9 cellular contexts compared by ENCODE assay signal in genomic region chr18:13576598-13576997, GRCh38.
DNase-seq lines count a peak whose midpoint lies in the region; ATAC-seq and TF ChIP-seq lines count a peak whose summit lies in the region.
"Had no signal": no experiment of that assay in that cellular context is flagged by ENCODE, and none has a peak within 500 bp of the region (broad histone marks: within the 10 kb centered on the region; RNA-seq: fewer than 3 reads in every experiment).

No MANE protein-coding gene starts in this region.

- no peaks in the 10 kb centered on the region for H3K36me3 Mint-ChIP-seq in stimulated activated naive CD8-positive, alpha-beta T cell treated with anti-CD3 and anti-CD28 coated beads, Interleukin-15, Interleukin-2, amounts not matched to agents 100 ng/mL and 50 ng/mL, for 24 hours (ENCODE audit: low read depth)
- peaks cover 6% of the 10 kb centered on the region for H3K36me3 Mint-ChIP-seq in activated T-helper 1 cell treated with anti-CD3 and anti-CD28 coated beads, Interleukin-12 subunit alpha, Interleukin-12 subunit beta, Interleukin-2, Interleukin-4 antibody, amounts not matched to agents 30 ng/mL and 10 ng/mL and 1 ng/mL, durations not matched to agents 14 hours and 24 hours and 36 hours (ENCODE audit: low read depth)
- H3K36me3 Mint-ChIP-seq in H9 (ENCODE audit: insufficient read depth in 1 of 3, low read depth in 3 of 3): no peaks in the 10 kb centered on the region; a peak in 1 of 7 replicates

- no peak for TF ChIP-seq CTCF in vagina (IDR thresholded peaks at IDR 0.05)
- TF ChIP-seq CTCF in A673 (conservative IDR thresholded peaks at IDR 0.05; ENCODE audit: low read depth, low read length): no peak
- TF ChIP-seq CTCF in H9 (conservative IDR thresholded peaks at IDR 0.05): no peak
- TF ChIP-seq CTCF in GM13976 (IDR thresholded peaks at IDR 0.05; ENCODE audit: borderline replicate concordance, control extremely low read depth, extremely low read depth, insufficient read depth, missing control alignments): no peak

- no peak for DNase-seq in stimulated activated naive CD8-positive, alpha-beta T cell treated with anti-CD3 and anti-CD28 coated beads, Interleukin-15, Interleukin-2, amounts not matched to agents 100 U/mL and 50 U/mL, for 24 hours
- DNase-seq in activated T-helper 1 cell treated with anti-CD3 and anti-CD28 coated beads, Interleukin-12 subunit alpha, Interleukin-12 subunit beta, Interleukin-2, Interleukin-4 antibody, amounts not matched to agents 30 ng/mL and 10 ng/mL and 1 ng/mL, durations not matched to agents 14 hours and 24 hours and 36 hours (ENCODE audit: low spot score): no peak
- DNase-seq in vagina (ENCODE audit: extremely low spot score in 2 of 2) (no peak), A673 (ENCODE audit: low spot score) (no peak), H9 (no peak), GM13976 (ENCODE audit: low spot score) (no peak)
- DNase-seq: T1000 had no signal

- no peak overlapping the region for H3K4me2 ChIP-seq in H9 (ENCODE audit: insufficient read depth, insufficient read length, low read length)

- H2BK120ac ChIP-seq in H9 (ENCODE audit: low read depth, low read length, poor library complexity, severe bottlenecking): no peak overlapping the region

- H3T11ph ChIP-seq in H9 (ENCODE audit: low read length): no peak overlapping the region

- H2BK20ac ChIP-seq in H9 (ENCODE audit: low read depth, low read length, poor library complexity, severe bottlenecking): no peak overlapping the region

- no CpG with 5 or more reads among the region's 6 CpGs for WGBS in H9 (ENCODE audit: extremely low coverage, insufficient read length, low lambda C conversion rate)

- H3K4me1 ChIP-seq in vagina (peaks cover 25% of the 10 kb centered on the region), A673 (ENCODE audit: insufficient read depth, low read length, poor library complexity, severe bottlenecking) (no peaks in the 10 kb centered on the region), H9 (ENCODE audit: insufficient read depth, low read length) (no peaks in the 10 kb centered on the region)

- no peak overlapping the region for H3K4ac ChIP-seq in H9 (ENCODE audit: low read depth, low read length)

- H3K27me3 ChIP-seq in vagina: no peaks in the 10 kb centered on the region
- no peaks in the 10 kb centered on the region for H3K27me3 ChIP-seq in A673 (replicated peaks; ENCODE audit: insufficient read depth, low read depth, low read length, poor library complexity)
- no peaks in the 10 kb centered on the region for H3K27me3 ChIP-seq in H9 (ENCODE audit: insufficient read depth, low read length)

- no peaks in the 10 kb centered on the region for H3K9me3 Mint-ChIP-seq in stimulated activated naive CD8-positive, alpha-beta T cell treated with anti-CD3 and anti-CD28 coated beads, Interleukin-15, Interleukin-2, amounts not matched to agents 100 ng/mL and 50 ng/mL, for 24 hours
- H3K9me3 Mint-ChIP-seq in activated T-helper 1 cell treated with anti-CD3 and anti-CD28 coated beads, Interleukin-12 subunit alpha, Interleukin-12 subunit beta, Interleukin-2, Interleukin-4 antibody, amounts not matched to agents 30 ng/mL and 10 ng/mL and 1 ng/mL, durations not matched to agents 14 hours and 24 hours and 36 hours: no peaks in the 10 kb centered on the region
- H3K9me3 Mint-ChIP-seq in H9: no peaks in the 10 kb centered on the region

- no peak overlapping the region for H3K9ac ChIP-seq in H9 (ENCODE audit: extremely low read depth, insufficient read length, low read length)

- no peaks in the 10 kb centered on the region for H3K9me3 ChIP-seq in vagina
- H3K9me3 ChIP-seq in A673 (ENCODE audit: low read depth, low read length, poor library complexity, severe bottlenecking): no peaks in the 10 kb centered on the region
- H3K9me3 ChIP-seq in H9 (ENCODE audit: control insufficient read depth, low read depth, low read length): no peaks in the 10 kb centered on the region

- no peak overlapping the region for H2BK5ac ChIP-seq in H9 (ENCODE audit: insufficient read length, low read length)

- intact Hi-C loops in activated T-helper 1 cell treated with anti-CD3 and anti-CD28 coated beads, Interleukin-12 subunit alpha, Interleukin-12 subunit beta, Interleukin-2, Interleukin-4 antibody, amounts not matched to agents 30 ng/mL and 10 ng/mL and 1 ng/mL, durations not matched to agents 14 hours and 24 hours and 36 hours (cut with micrococcal nuclease): loop anchor here (2.0 to 5.0 kb wide), 4 partner anchors 151 to 629 kb away; partner anchors contain the start of genes CEP192, FAM210A, RNMT and SEH1L
- intact Hi-C loops in vagina (cut with DNase I): no loop called here
- intact Hi-C loops in A673 (cut with micrococcal nuclease; ENCODE audit: unreplicated experiment): no loop called here

- H2BK15ac ChIP-seq in H9 (ENCODE audit: low read depth, low read length): no peak overlapping the region

- H3K4me3 Mint-ChIP-seq in stimulated activated naive CD8-positive, alpha-beta T cell treated with anti-CD3 and anti-CD28 coated beads, Interleukin-15, Interleukin-2, amounts not matched to agents 100 ng/mL and 50 ng/mL, for 24 hours: peak overlapping the region; percentile 76
- peak overlapping the region; percentile 46 for H3K4me3 Mint-ChIP-seq in activated T-helper 1 cell treated with anti-CD3 and anti-CD28 coated beads, Interleukin-12 subunit alpha, Interleukin-12 subunit beta, Interleukin-2, Interleukin-4 antibody, amounts not matched to agents 30 ng/mL and 10 ng/mL and 1 ng/mL, durations not matched to agents 14 hours and 24 hours and 36 hours
- no peak overlapping the region for H3K4me3 Mint-ChIP-seq in H9

- no peaks in the 10 kb centered on the region for H3K36me3 ChIP-seq in vagina
- no peaks in the 10 kb centered on the region for H3K36me3 ChIP-seq in A673 (ENCODE audit: insufficient read depth, low read length, poor library complexity, severe bottlenecking)

- no peaks in the 10 kb centered on the region for H3K79me2 ChIP-seq in H9 (ENCODE audit: insufficient read depth, low read length)

- H3K79me1 ChIP-seq in H9 (ENCODE audit: insufficient read depth, low read depth, low read length, poor library complexity, severe bottlenecking): no peaks in the 10 kb centered on the region

- no TSS peak for BruUV-seq in A673 (replicated peaks; lab: Mats Ljungman, UMichigan)

- H3K23me2 ChIP-seq in H9 (ENCODE audit: insufficient read length, low read depth, low read length, poor library complexity, severe bottlenecking): no peaks in the 10 kb centered on the region

- peaks cover 3% of the 10 kb centered on the region for H3K27me3 Mint-ChIP-seq in stimulated activated naive CD8-positive, alpha-beta T cell treated with anti-CD3 and anti-CD28 coated beads, Interleukin-15, Interleukin-2, amounts not matched to agents 100 ng/mL and 50 ng/mL, for 24 hours
- no peaks in the 10 kb centered on the region for H3K27me3 Mint-ChIP-seq in activated T-helper 1 cell treated with anti-CD3 and anti-CD28 coated beads, Interleukin-12 subunit alpha, Interleukin-12 subunit beta, Interleukin-2, Interleukin-4 antibody, amounts not matched to agents 30 ng/mL and 10 ng/mL and 1 ng/mL, durations not matched to agents 14 hours and 24 hours and 36 hours (ENCODE audit: insufficient read depth)
- H3K27me3 Mint-ChIP-seq in H9 (ENCODE audit: low read depth): no peaks in the 10 kb centered on the region

- no peak overlapping the region for H2BK12ac ChIP-seq in H9 (ENCODE audit: insufficient read length, low read depth, low read length)

- no peak overlapping the region for H4K8ac ChIP-seq in H9 (replicated peaks; ENCODE audit: insufficient read length, low read depth, low read length)

- no peak overlapping the region for H4K5ac ChIP-seq in H9 (ENCODE audit: insufficient read length, low read depth, low read length)

- H3K4me3 ChIP-seq in vagina: no peak overlapping the region
- H3K4me3 ChIP-seq in A673 (ENCODE audit: low read depth, low read length, poor library complexity, severe bottlenecking): no peak overlapping the region

- H3K27ac Mint-ChIP-seq in stimulated activated naive CD8-positive, alpha-beta T cell treated with anti-CD3 and anti-CD28 coated beads, Interleukin-15, Interleukin-2, amounts not matched to agents 100 ng/mL and 50 ng/mL, for 24 hours: peak overlapping the region; percentile 87
- H3K27ac Mint-ChIP-seq in activated T-helper 1 cell treated with anti-CD3 and anti-CD28 coated beads, Interleukin-12 subunit alpha, Interleukin-12 subunit beta, Interleukin-2, Interleukin-4 antibody, amounts not matched to agents 30 ng/mL and 10 ng/mL and 1 ng/mL, durations not matched to agents 14 hours and 24 hours and 36 hours: peak overlapping the region; percentile 87
- 0 out of 7 replicates have a peak overlapping the region, but pooled peaks of 1 of the 3 experiments have one; percentile 44 for H3K27ac Mint-ChIP-seq in H9

- H3K18ac ChIP-seq in H9 (ENCODE audit: insufficient read length, low read depth, low read length): no peak overlapping the region

- H2AK5ac ChIP-seq in H9 (ENCODE audit: insufficient read length, low read length): no peak overlapping the region

- no peak overlapping the region for H2AFZ ChIP-seq in H9 (ENCODE audit: low read length)

- POLR2A ChIA-PET in A673 (lab: Charles Lee; ENCODE audit: low non-redundant PET): no interaction called here

- H3K23ac ChIP-seq in H9 (ENCODE audit: insufficient read length, low read depth, low read length): no peak overlapping the region

- no peak overlapping the region for H4K91ac ChIP-seq in H9 (ENCODE audit: insufficient read length, low read depth, low read length)

- H3K4me1 Mint-ChIP-seq in stimulated activated naive CD8-positive, alpha-beta T cell treated with anti-CD3 and anti-CD28 coated beads, Interleukin-15, Interleukin-2, amounts not matched to agents 100 ng/mL and 50 ng/mL, for 24 hours (ENCODE audit: low read depth): peaks cover 66% of the 10 kb centered on the region
- H3K4me1 Mint-ChIP-seq in activated T-helper 1 cell treated with anti-CD3 and anti-CD28 coated beads, Interleukin-12 subunit alpha, Interleukin-12 subunit beta, Interleukin-2, Interleukin-4 antibody, amounts not matched to agents 30 ng/mL and 10 ng/mL and 1 ng/mL, durations not matched to agents 14 hours and 24 hours and 36 hours (ENCODE audit: low read depth): peaks cover 56% of the 10 kb centered on the region
- no peaks in the 10 kb centered on the region for H3K4me1 Mint-ChIP-seq in H9

- H4K20me1 ChIP-seq in H9 (ENCODE audit: control insufficient read depth, insufficient read depth, insufficient read length): no peaks in the 10 kb centered on the region

- in situ Hi-C loops in GM13976 (cut with MboI; ENCODE audit: low sequenced_read_pairs, unreplicated experiment): no loop called here

- CTCF ChIA-PET in A673 (lab: Charles Lee): no interaction called here

- H3K27ac ChIP-seq in vagina (peak overlapping the region; percentile 37), A673 (ENCODE audit: low read depth, low read length, poor library complexity, severe bottlenecking) (no peak overlapping the region), H9 (ENCODE audit: insufficient read length, low read depth, low read length) (no peak overlapping the region)

- TF ChIP-seq POLR2A in vagina (IDR thresholded peaks at IDR 0.05): no peak

- no peak for ATAC-seq in stimulated activated naive CD8-positive, alpha-beta T cell treated with anti-CD3 and anti-CD28 coated beads, Interleukin-15, Interleukin-2, amounts not matched to agents 100 U/mL and 50 U/mL, for 24 hours
- ATAC-seq in HG02938 (IDR thresholded peaks at IDR 0.05; ENCODE audit: unreplicated experiment): peak; percentile 20

- H3K56ac ChIP-seq in H9 (ENCODE audit: insufficient read length, low read depth, low read length): no peak overlapping the region

- H3K14ac ChIP-seq in H9 (ENCODE audit: insufficient read depth, low read length): no peak overlapping the region

Comparison
In these comparisons a context has a peak if more than half of its experiments do, and no peak if none do; other contexts are left out.
1. H3K4me3 Mint-ChIP-seq: peak in stimulated activated naive CD8-positive, alpha-beta T cell treated with anti-CD3 and anti-CD28 coated beads, Interleukin-15, Interleukin-2, amounts not matched to agents 100 ng/mL and 50 ng/mL, for 24 hours (single experiment) and activated T-helper 1 cell treated with anti-CD3 and anti-CD28 coated beads, Interleukin-12 subunit alpha, Interleukin-12 subunit beta, Interleukin-2, Interleukin-4 antibody, amounts not matched to agents 30 ng/mL and 10 ng/mL and 1 ng/mL, durations not matched to agents 14 hours and 24 hours and 36 hours (single experiment); none in H9 (0 of 2).